20 cellular contexts compared by ENCODE assay signal in genomic region chr18:25136416-25137132, GRCh38.
DNase-seq lines count a peak whose midpoint lies in the region; ATAC-seq, FAIRE-seq and TF ChIP-seq lines count a peak whose summit lies in the region.
"Had no signal": no experiment of that assay in that cellular context is flagged by ENCODE, and none has a peak within 500 bp of the region (broad histone marks: within the 10 kb centered on the region; RNA-seq: fewer than 3 reads in every experiment).

No MANE protein-coding gene starts in this region.

- TF ChIP-seq EP300 in ovary (IDR thresholded peaks at IDR 0.05) = no peak

- H3K27ac ChIP-seq in mammary epithelial cell (ENCODE audit: insufficient read depth, low read depth, low read length) (no peak overlapping the region), ovary (peak overlapping the region in 1 of 2 donors; percentile 61)
- H3K27ac ChIP-seq: BLaER1, suprapubic skin had no signal

- H3K4me3 ChIP-seq in mammary epithelial cell (replicated peaks in 1 of 3; ENCODE audit: insufficient read depth in 1 of 3, low read depth in 2 of 3, low read length in 3 of 3) (no peak overlapping the region), ovary (no peak overlapping the region)
- H3K4me3 ChIP-seq: BLaER1, suprapubic skin had no signal

- no peak for TF ChIP-seq POLR2A in ovary (IDR thresholded peaks at IDR 0.05)

- H3K27ac Mint-ChIP-seq in stimulated activated memory B cell treated with anti-CD40 and anti-IgM and Interleukin-4, amounts not matched to agents 10 μg/mL and 1 μg/mL and 100 μg/mL, for 72 hours = no peak overlapping the region
- H3K27ac Mint-ChIP-seq: HFFc6 had no signal

- FAIRE-seq in frontal cortex (lab: Jason Lieb, UNC) = no peak
- FAIRE-seq: bronchial epithelial cell had no signal

- 53% methylated on average over 9 of the region's 9 CpGs for WGBS in mammary epithelial cell (ENCODE audit: low coverage, missing lambda C conversion rate)
- 16 to 25% (median 24%) methylated on average over 9 of the region's 9 CpGs for WGBS in ovary, 3 donors

- ATAC-seq in left cardiac atrium = peak; percentile 73 to 88
- no peak for ATAC-seq in GM18867 (IDR thresholded peaks at IDR 0.05; ENCODE audit: unreplicated experiment)
- ATAC-seq in stimulated activated memory B cell treated with anti-CD40 and anti-IgM and Interleukin-4, amounts not matched to agents 10 μg/mL and 1 μg/mL and 100 μg/mL, for 72 hours = no peak
- ATAC-seq: left lobe of liver had no signal

- intact Hi-C loops in mammary epithelial cell (cut with micrococcal nuclease) (no loop called here), left cardiac atrium (cut with DNase I) (loop anchor here in 1 of 2 donors (10.0 kb wide), 1 partner anchor 98 kb away; no protein-coding TSS in a partner anchor), ovary (cut with DNase I) (no loop called here)

- dilution Hi-C loops in mammary epithelial cell (cut with HindIII; ENCODE audit: low sequenced_read_pairs) = no loop called here

- H3K9ac ChIP-seq in mammary epithelial cell (ENCODE audit: insufficient read depth, low read length) = no peak overlapping the region
- H3K9ac ChIP-seq: BLaER1 had no signal

- TF ChIP-seq CTCF in mammary epithelial cell (conservative IDR thresholded peaks at IDR 0.05 in 1 of 2, IDR thresholded peaks at IDR 0.05 in 1 of 2; ENCODE audit: extremely low read depth in 1 of 2, insufficient read depth in 1 of 2, low read depth in 1 of 2, low read length in 2 of 2) (no peak), ovary (IDR thresholded peaks at IDR 0.05) (no peak), GM13977 (IDR thresholded peaks at IDR 0.05; ENCODE audit: extremely low read depth, insufficient read depth, missing control alignments) (no peak)

- in situ Hi-C loops in mammary epithelial cell (cut with MboI; ENCODE audit: low sequenced_read_pairs in 2 of 2) (no loop called here), GM13977 (cut with MboI; ENCODE audit: low pct_unique_long_range_greater_than_20kb, low sequenced_read_pairs, unreplicated experiment) (no loop called here)

- H4K20me1 ChIP-seq in mammary epithelial cell (ENCODE audit: insufficient read depth, low read length) = no peaks in the 10 kb centered on the region
- H4K20me1 ChIP-seq: BLaER1 had no signal

- no peak overlapping the region for H2AFZ ChIP-seq in mammary epithelial cell (ENCODE audit: low read depth, low read length)

- H3K36me3 ChIP-seq in mammary epithelial cell (ENCODE audit: insufficient read depth, low read length) (no peaks in the 10 kb centered on the region), ovary (no peaks in the 10 kb centered on the region)
- H3K36me3 ChIP-seq: BLaER1, suprapubic skin had no signal

- CTCF ChIA-PET in mammary epithelial cell (lab: Charles Lee; ENCODE audit: low non-redundant PET) = no interaction called here

- H3K36me3 Mint-ChIP-seq in stimulated activated memory B cell treated with anti-CD40 and anti-IgM and Interleukin-4, amounts not matched to agents 10 μg/mL and 1 μg/mL and 100 μg/mL, for 72 hours = no peaks in the 10 kb centered on the region

- no peaks in the 10 kb centered on the region for H3K9me3 ChIP-seq in mammary epithelial cell (replicated peaks; ENCODE audit: insufficient read depth, low read length)
- H3K9me3 ChIP-seq in ovary = no peaks in the 10 kb centered on the region
- H3K9me3 ChIP-seq: BLaER1, suprapubic skin had no signal

- H3K4me2 ChIP-seq in mammary epithelial cell (ENCODE audit: insufficient read depth, low read depth, low read length) = no peak overlapping the region
- H3K4me2 ChIP-seq: BLaER1 had no signal

- H3K4me3 Mint-ChIP-seq in stimulated activated memory B cell treated with anti-CD40 and anti-IgM and Interleukin-4, amounts not matched to agents 10 μg/mL and 1 μg/mL and 100 μg/mL, for 72 hours = no peak overlapping the region
- H3K4me3 Mint-ChIP-seq: HFFc6 had no signal

- no peaks in the 10 kb centered on the region for H3K4me1 ChIP-seq in mammary epithelial cell (ENCODE audit: insufficient read depth, low read length)
- peaks cover 13% of the 10 kb centered on the region for H3K4me1 ChIP-seq in ovary (ENCODE audit: insufficient read depth)
- H3K4me1 ChIP-seq: suprapubic skin had no signal

- BruUV-seq in mammary epithelial cell (replicated peaks; lab: Mats Ljungman, UMichigan) = no TSS peak

- no peaks in the 10 kb centered on the region for H3K9me3 Mint-ChIP-seq in stimulated activated memory B cell treated with anti-CD40 and anti-IgM and Interleukin-4, amounts not matched to agents 10 μg/mL and 1 μg/mL and 100 μg/mL, for 72 hours
- H3K9me3 Mint-ChIP-seq: HFFc6 had no signal

- H3K27me3 Mint-ChIP-seq in stimulated activated memory B cell treated with anti-CD40 and anti-IgM and Interleukin-4, amounts not matched to agents 10 μg/mL and 1 μg/mL and 100 μg/mL, for 72 hours = no peaks in the 10 kb centered on the region

- no peaks in the 10 kb centered on the region for H3K79me2 ChIP-seq in mammary epithelial cell (ENCODE audit: insufficient read depth, low read length)

- DNase-seq in HT1080 (ENCODE audit: low read depth) (peak; percentile 40), mammary epithelial cell (peak; percentile 4), left cardiac atrium (peak; percentile 36), ovary (peak; percentile 37 to 64 (median 43)), frontal cortex (ENCODE audit: low spot score in 2 of 2) (no peak), GM13977 (ENCODE audit: low spot score) (no peak)
- DNase-seq: activated CD4-positive, alpha-beta T cell treated with anti-CD3 and anti-CD28 coated beads for 48 hours; activated CD8-positive, alpha-beta memory T cell treated with anti-CD3 and anti-CD28 coated beads, Interleukin-2, amount 50 U/mL, for 4 hours; activated effector memory CD4-positive, alpha-beta T cell treated with Interleukin-2 at 50 U/mL for 16 hours; Calu3; HFFc6; IMR-90; SHP77; stimulated activated CD4-positive, alpha-beta T cell treated with anti-CD3 and anti-CD28 coated beads, Interleukin-15, amount 100 ng/mL, for 24 hours had no signal

- H3K4me1 Mint-ChIP-seq in stimulated activated memory B cell treated with anti-CD40 and anti-IgM and Interleukin-4, amounts not matched to agents 10 μg/mL and 1 μg/mL and 100 μg/mL, for 72 hours = no peaks in the 10 kb centered on the region

- H3K27me3 ChIP-seq in mammary epithelial cell (ENCODE audit: insufficient read depth, low read length) (no peaks in the 10 kb centered on the region), ovary (no peaks in the 10 kb centered on the region)
- H3K27me3 ChIP-seq: BLaER1, suprapubic skin had no signal

Comparison
In these comparisons a context has a peak if more than half of its experiments do, and no peak if none do; other contexts are left out.
1. DNase-seq: peak in HT1080 (single experiment), mammary epithelial cell (single experiment), left cardiac atrium (single experiment) and ovary (5 of 5); none in frontal cortex (0 of 2) and GM13977 (single experiment).
2. ATAC-seq: peak in left cardiac atrium (2 of 2); none in GM18867 (single experiment) and stimulated activated memory B cell treated with anti-CD40 and anti-IgM and Interleukin-4, amounts not matched to agents 10 μg/mL and 1 μg/mL and 100 μg/mL, for 72 hours (single experiment).